In genomic region chr13:48094781-48095502, GRCh38 we compare ENCODE assay signal across 8 cellular contexts. TPM values are rescaled to one million over a fixed set of nuclear protein-coding genes. Genes with fewer than 3 reads are reported as not detected.
DNase-seq lines count a peak whose midpoint lies in the region; ATAC-seq and TF ChIP-seq lines count a peak whose summit lies in the region.

MED4 (minus strand) TSS chr13:48095104; CDS start chr13:48095078, 26 bp downstream.

- CTCF ChIA-PET in PC-9 (lab: Charles Lee), result interaction anchor here (0.7 to 1.6 kb wide), 4 partner anchors 17 to 438 kb away, joined by 3 to 5 read pairs (median 4); partner anchors contain the start of genes NUDT15 and RCBTB2

- POLR2A ChIA-PET in PC-9 (lab: Charles Lee; ENCODE audit: unreplicated experiment), result interaction anchor here (0.6 to 1.3 kb wide), 5 partner anchors 90 to 735 kb away, joined by 4 to 9 read pairs (median 5); no protein-coding TSS in a partner anchor

- H3K9me2 ChIP-seq in PC-9 (ENCODE audit: insufficient read depth), result no peaks in the 10 kb centered on the region

- H3K9me3 ChIP-seq in PC-9 (ENCODE audit: insufficient read depth, low read depth) (no peaks in the 10 kb centered on the region), esophagus (ENCODE audit: control insufficient read depth in 2 of 2, insufficient read depth in 1 of 2, low read depth in 1 of 2, low read length in 1 of 2) (no peaks in the 10 kb centered on the region), mucosa of stomach (ENCODE audit: control insufficient read depth, low read length) (no peaks in the 10 kb centered on the region)

- intact Hi-C loops in PC-9 (cut with micrococcal nuclease; ENCODE audit: unreplicated experiment), result loop anchor here (2.0 kb wide), 1 partner anchor 210 kb away; no protein-coding TSS in a partner anchor

- H2AFZ ChIP-seq in PC-9, result peak within 1 kb of the TSS; percentile 77

- in situ Hi-C loops in KBM-7 (cut with MboI; ENCODE audit: low pct_unique_long_range_greater_than_20kb, low sequenced_read_pairs), result no loop called here

- peaks cover 12% of the 10 kb centered on the region for H3K4me1 ChIP-seq in PC-9 (replicated peaks; ENCODE audit: insufficient read depth)
- peaks cover 3% of the 10 kb centered on the region in 2 donors for H3K4me1 ChIP-seq in esophagus (ENCODE audit: control insufficient read depth in 2 of 2, insufficient read depth in 2 of 2, low read length in 1 of 2)
- H3K4me1 ChIP-seq in mucosa of stomach (ENCODE audit: control insufficient read depth, insufficient read depth, low read length), result peaks cover 4% of the 10 kb centered on the region

- DNase-seq in DMS79 treated with DMSO at 0.1 percent for 48 hours (lab: John Stamatoyannopoulos, UW) (peak; percentile 69), KBM-7 (peak; percentile 99), PC-9 (peak; percentile 81 to 95)
- peak; percentile 99 for DNase-seq in activated T-cell treated with anti-CD3 and anti-CD28 coated beads, Interleukin-2, amount 50 U/mL, for 24 hours
- DNase-seq in stimulated activated CD8-positive, alpha-beta memory T cell treated with anti-CD3 and anti-CD28 coated beads, Interleukin-7, amount 100 ng/mL, for 1 hour (ENCODE audit: low read depth in 2 of 2), result peak; percentile 96 to 97

- BruUV-seq in PC-9 (replicated peaks; lab: Mats Ljungman, UMichigan), result no TSS peak

- H3K4me1 Mint-ChIP-seq in activated T-cell treated with anti-CD3 and anti-CD28 coated beads, Interleukin-2, amount 50 U/mL, for 24 hours (ENCODE audit: low read depth), result peaks cover 36% of the 10 kb centered on the region

- H3K27me3 ChIP-seq in PC-9 (ENCODE audit: insufficient read depth, low read depth), result no peaks in the 10 kb centered on the region
- no peaks in the 10 kb centered on the region for H3K27me3 ChIP-seq in esophagus (ENCODE audit: control insufficient read depth in 1 of 2, insufficient read depth in 2 of 2, low read length in 2 of 2)
- H3K27me3 ChIP-seq in mucosa of stomach (ENCODE audit: control insufficient read depth, insufficient read depth, low read length), result no peaks in the 10 kb centered on the region

- peak within 1 kb of the TSS; percentile 97 for H3K27ac Mint-ChIP-seq in activated T-cell treated with anti-CD3 and anti-CD28 coated beads, Interleukin-2, amount 50 U/mL, for 24 hours

- peak; percentile 92 for ATAC-seq in GM21717 (IDR thresholded peaks at IDR 0.05; ENCODE audit: unreplicated experiment)

- H3K4me3 ChIP-seq in PC-9 (peak within 1 kb of the TSS; percentile 97), esophagus (ENCODE audit: low read depth in 1 of 2, low read length in 2 of 2) (peak within 1 kb of the TSS; percentile 91 to 94), mucosa of stomach (ENCODE audit: low read length) (peak within 1 kb of the TSS; percentile 98)

- H3K36me3 ChIP-seq in PC-9 (ENCODE audit: low read depth) (no peaks in the 10 kb centered on the region), esophagus (ENCODE audit: control insufficient read depth in 2 of 2, insufficient read depth in 2 of 2, low read length in 1 of 2) (no peaks in the 10 kb centered on the region), mucosa of stomach (ENCODE audit: control insufficient read depth, insufficient read depth, low read length) (no peaks in the 10 kb centered on the region)

- H3K9me3 Mint-ChIP-seq in activated T-cell treated with anti-CD3 and anti-CD28 coated beads, Interleukin-2, amount 50 U/mL, for 24 hours, result peaks cover 2% of the 10 kb centered on the region

- peak within 1 kb of the TSS; percentile 99 for H3K4me3 Mint-ChIP-seq in activated T-cell treated with anti-CD3 and anti-CD28 coated beads, Interleukin-2, amount 50 U/mL, for 24 hours

- 8 to 10% methylated on average over 54 of the region's 54 CpGs for WGBS in esophagus, 2 donors

- peak within 1 kb of the TSS; percentile 96 for H3K4me2 ChIP-seq in PC-9

- peak within 1 kb of the TSS; percentile 95 for H3K9ac ChIP-seq in mucosa of stomach (ENCODE audit: low read length)

- peaks cover 49% of the 10 kb centered on the region for H3K79me2 ChIP-seq in PC-9 (ENCODE audit: low read depth)

- H4K20me1 ChIP-seq in PC-9 (ENCODE audit: insufficient read depth), result peaks cover 17% of the 10 kb centered on the region

- H3K27me3 Mint-ChIP-seq in activated T-cell treated with anti-CD3 and anti-CD28 coated beads, Interleukin-2, amount 50 U/mL, for 24 hours, result peaks cover 2% of the 10 kb centered on the region

- peak; percentile 96 for TF ChIP-seq CTCF in PC-9 (conservative IDR thresholded peaks at IDR 0.05)

- peak within 1 kb of the TSS; percentile 37; the same call in 1 of the 2 replicates for H3K27ac ChIP-seq in PC-9
- peak within 1 kb of the TSS; percentile 72 to 77 for H3K27ac ChIP-seq in esophagus (ENCODE audit: low read depth in 2 of 2, low read length in 1 of 2)

- H3K36me3 Mint-ChIP-seq in activated T-cell treated with anti-CD3 and anti-CD28 coated beads, Interleukin-2, amount 50 U/mL, for 24 hours (ENCODE audit: low read depth), result peaks cover 35% of the 10 kb centered on the region

- no peaks in the 10 kb centered on the region; the same call in 1 of the 2 replicates for H3F3A ChIP-seq in PC-9 (ENCODE audit: insufficient read depth, low read depth)

RNA-seq across cellular contexts. Expression of gene MED4, which starts in this region (rescaled TPM):
- total RNA-seq in PC-9 (2021), result 26.9 and 38.5 TPM in 2 replicates
- polyA plus RNA-seq in esophagus, result 10 to 100 TPM; 48.9 to 49.7 TPM

Comparison
In these comparisons a context has a peak if more than half of its experiments do, and no peak if none do; other contexts are left out.
1. Peak in every context shown above with its lines: DNase-seq, ATAC-seq, H3K4me3 ChIP-seq and H3K27ac ChIP-seq.